8 cellular contexts compared by ENCODE assay signal in genomic region chr2:26922638-26923466, GRCh38. TPM values are rescaled to one million over a fixed set of nuclear protein-coding genes. Genes with fewer than 3 reads are reported as not detected.
DNase-seq lines count a peak whose midpoint lies in the region; ATAC-seq, FAIRE-seq and TF ChIP-seq lines count a peak whose summit lies in the region.

No MANE protein-coding gene starts in this region.

- H3K9me3 ChIP-seq in pancreas: no peaks in the 10 kb centered on the region

- H3K9me3 Mint-ChIP-seq in Calu3 (ENCODE audit: low read depth, unreplicated experiment): no peaks in the 10 kb centered on the region

- no peaks in the 10 kb centered on the region for H3K36me3 Mint-ChIP-seq in Calu3 (ENCODE audit: insufficient read depth, unreplicated experiment)

- no peak overlapping the region for H3K4me3 Mint-ChIP-seq in Calu3 (ENCODE audit: low read depth, unreplicated experiment)

- no peaks in the 10 kb centered on the region for H3K4me1 ChIP-seq in pancreas

- H3K27ac Mint-ChIP-seq in Calu3 (ENCODE audit: unreplicated experiment): no peak overlapping the region

- BruUV-seq in Calu3 (replicated peaks; lab: Mats Ljungman, UMichigan): no TSS peak

- H3K27me3 Mint-ChIP-seq in Calu3 (ENCODE audit: unreplicated experiment): peaks cover 38% of the 10 kb centered on the region

- no peaks in the 10 kb centered on the region for H3K4me1 Mint-ChIP-seq in Calu3 (ENCODE audit: low read depth, unreplicated experiment)

- FAIRE-seq in HTR-8/SVneo (lab: Jason Lieb, UNC) (no peak), pancreas (lab: Jason Lieb, UNC) (no peak)

- H3K4me3 ChIP-seq in fibroblast of villous mesenchyme (ENCODE audit: low read depth, low read length) (no peak overlapping the region), pancreas (no peak overlapping the region)

- intact Hi-C loops in Calu3 (cut with micrococcal nuclease; ENCODE audit: unreplicated experiment): loop anchor here (1.0 kb wide), 1 partner anchor 77 kb away; no protein-coding TSS in a partner anchor
- intact Hi-C loops in pancreas (cut with DNase I): no loop called here

- peaks cover 0 to 6% (median 0%) of the 10 kb centered on the region in 4 donors for H3K27me3 ChIP-seq in pancreas

- WGBS in pancreas, 2 donors: 10 to 14% methylated on average over 9 of the region's 9 CpGs

- H3K36me3 ChIP-seq in pancreas: no peaks in the 10 kb centered on the region

- no peak overlapping the region for H3K27ac ChIP-seq in pancreas

- DNase-seq in Calu3: peak; percentile 61
- DNase-seq in HTR-8/SVneo (ENCODE audit: insufficient read length, low spot score): peak; percentile 57
- DNase-seq in NOMO-1 (lab: John Stamatoyannopoulos, UW; ENCODE audit: unreplicated experiment in 2 of 2): peak; percentile 44 to 66
- peak; percentile 23 for DNase-seq in activated T-cell treated with anti-CD3 and anti-CD28 coated beads for 24 hours (ENCODE audit: low read depth)
- DNase-seq in fibroblast of villous mesenchyme (ENCODE audit: low read depth): peak; percentile 26
- DNase-seq in pancreas: peak in 3 of 6 donors; percentile 18 to 41 (median 41)

- peak; percentile 42 for TF ChIP-seq CTCF in Calu3 (IDR thresholded peaks at IDR 0.05; ENCODE audit: unreplicated experiment)
- TF ChIP-seq CTCF in fibroblast of villous mesenchyme (IDR thresholded peaks at IDR 0.05; ENCODE audit: insufficient read depth, low read depth, low read length): peak; percentile 59
- TF ChIP-seq CTCF in pancreas (IDR thresholded peaks at IDR 0.05): peak in 3 of 4 donors; percentile 9 to 48 (median 30)

- ATAC-seq in pancreas (peak; percentile 50 to 96 (median 88)), HG02759 (IDR thresholded peaks at IDR 0.05; ENCODE audit: unreplicated experiment) (no peak), HG03025 (IDR thresholded peaks at IDR 0.05; ENCODE audit: low FRiP score, unreplicated experiment) (no peak)

- CTCF ChIA-PET in Calu3 (lab: Charles Lee): interaction anchor here (0.9 to 1.9 kb wide), 8 partner anchors 11 to 317 kb away, joined by 3 to 36 read pairs (median 4); no protein-coding TSS in a partner anchor

RNA-seq across cellular contexts. Expression of gene MAPRE3, which starts 47.6 kb away (rescaled TPM):
- total RNA-seq in Calu3 (2022) (11.1 and 13.9 TPM in 2 replicates), fibroblast of villous mesenchyme (3.5 TPM in 2 replicates), pancreas (10 to 100 TPM in 2 of 6 donors, 1 to 10 TPM in 4; 4.7 to 10.9 (median 8.2) TPM)
- polyA plus RNA-seq in pancreas: 10 to 100 TPM; 35.7 to 56.8 TPM

Comparison
In these comparisons a context has a peak if more than half of its experiments do, and no peak if none do; other contexts are left out.
1. ATAC-seq: peak in pancreas (4 of 4); none in HG02759 (single experiment) and HG03025 (single experiment).
2. Peak in every context shown above with its lines, with median percentiles within 50 percentile points of each other: CTCF ChIP-seq.